In genomic region chr1:158830904-158831507, GRCh38 we compare ENCODE assay signal across 8 cellular contexts. TPM values are rescaled to one million over a fixed set of nuclear protein-coding genes. Genes with fewer than 3 reads are reported as not detected.
DNase-seq lines count a peak whose midpoint lies in the region; ATAC-seq, FAIRE-seq and TF ChIP-seq lines count a peak whose summit lies in the region.

Gene MNDA, plus strand, starts transcription at chr1:158831351. Its CDS starts 10,803 bp downstream, at chr1:158842154.

- DNase-seq in GM12891 (ENCODE audit: insufficient read length, low spot score) (peak; percentile 10), immature natural killer cell (no peak), NCI-H82 (lab: John Stamatoyannopoulos, UW) (no peak), NCI-H748 (lab: John Stamatoyannopoulos, UW; ENCODE audit: unreplicated experiment) (no peak), 8988T (no peak), ecto neural progenitor cell (ENCODE audit: low spot score) (no peak)

- peaks cover 12 to 18% (median 15%) of the 10 kb centered on the region in 3 donors for H3K36me3 Mint-ChIP-seq in immature natural killer cell

- H3K27ac Mint-ChIP-seq in immature natural killer cell, result peak within 1 kb of the TSS in 4 of 6 donors; percentile 8 to 43 (median 32)

- peaks cover 2 to 30% (median 13%) of the 10 kb centered on the region in 6 donors for H3K9me3 Mint-ChIP-seq in immature natural killer cell

- FAIRE-seq in GM12891 (lab: Jason Lieb, UNC), result peak; percentile 82

- peaks cover 16% of the 10 kb centered on the region in 2 donors for H3K4me1 Mint-ChIP-seq in immature natural killer cell

- peaks cover 0 to 3% (median 2%) of the 10 kb centered on the region in 3 donors for H3K27me3 Mint-ChIP-seq in immature natural killer cell (ENCODE audit: low read depth in 3 of 3)

- peak; percentile 72; the same call in 1 of the 2 replicates for TF ChIP-seq POLR2A in GM12891 (IDR thresholded peaks at IDR 0.05; ENCODE audit: low read depth, low read length)

- peak within 1 kb of the TSS in 1 of 5 donors; percentile 62 for H3K4me3 Mint-ChIP-seq in immature natural killer cell

- peak; percentile 91 for ATAC-seq in GM21381 (IDR thresholded peaks at IDR 0.05; ENCODE audit: unreplicated experiment)
- peak; percentile 83 for ATAC-seq in HG03521 (IDR thresholded peaks at IDR 0.05; ENCODE audit: unreplicated experiment)

TF ChIP-seq in GM12891, 5 proteins besides CTCF, POLR2A, EP300 and RAD21:
- TF ChIP-seq POLR2AphosphoS5 (IDR thresholded peaks at IDR 0.05; ENCODE audit: low read depth, low read length) (peak; percentile 72), TAF1 (IDR thresholded peaks at IDR 0.05; ENCODE audit: low read depth, low read length) (peak; percentile 33; the same call in 1 of the 2 replicates), POU2F2 (IDR thresholded peaks at IDR 0.05; ENCODE audit: low read depth, low read length) (no peak), SPI1 (IDR thresholded peaks at IDR 0.05; ENCODE audit: low read depth, low read length) (peak; percentile 96)

RNA-seq across cellular contexts. Expression of gene MNDA, which starts in this region (rescaled TPM):
- 43.0 TPM for polyA plus RNA-seq in GM12891 (2012; ENCODE audit: low read depth, missing spikeins)
- 10 to 100 TPM in 1 of 3 donors, 1 to 10 TPM in 2; 2.8 to 16.3 (median 8.8) TPM for polyA plus RNA-seq in immature natural killer cell
